11 cellular contexts compared by ENCODE assay signal in the genomic region with DNA sequence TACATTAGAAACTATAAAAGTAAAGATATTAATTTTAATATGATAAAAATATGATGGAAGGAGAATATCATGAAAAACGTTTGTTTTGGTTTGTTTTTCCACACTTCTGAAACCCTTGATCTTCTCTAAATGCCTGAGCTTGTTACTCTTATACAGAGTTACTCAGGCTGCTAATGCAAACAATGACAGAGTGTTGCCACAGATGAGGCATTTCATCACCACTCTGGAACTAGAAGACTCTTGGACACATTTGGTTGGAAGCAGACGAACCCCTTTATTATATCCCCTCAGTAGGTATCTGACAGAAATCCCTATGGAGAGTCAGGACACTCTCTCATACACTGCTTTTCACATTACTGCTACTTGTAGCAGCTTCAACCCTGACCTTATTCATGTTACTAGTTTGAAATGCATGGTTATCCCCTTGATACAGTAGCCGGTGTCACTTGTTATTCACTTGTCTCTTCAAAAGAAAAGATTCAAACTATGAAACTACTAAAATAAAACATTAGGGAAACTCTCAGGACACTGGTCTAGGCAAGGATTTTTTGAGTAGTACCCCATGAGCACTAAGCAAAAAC.
DNase-seq lines count a peak whose midpoint lies in the region; ATAC-seq, FAIRE-seq and TF ChIP-seq lines count a peak whose summit lies in the region.
"Had no signal": no experiment of that assay in that cellular context is flagged by ENCODE, and none has a peak within 500 bp of the region (broad histone marks: within the 10 kb centered on the region; RNA-seq: fewer than 3 reads in every experiment).

No MANE protein-coding gene starts in this region.

- TF ChIP-seq CTCF in HEK293 (tag by site-specific recombination; IDR thresholded peaks at IDR 0.05): no peak
- TF ChIP-seq CTCF in chondrocyte (IDR thresholded peaks at IDR 0.05): no peak
- no peak for TF ChIP-seq CTCF in HepG2 (CRISPR knock-in tag; IDR thresholded peaks at IDR 0.05)
- TF ChIP-seq CTCF in body of pancreas (IDR thresholded peaks at IDR 0.05): no peak
- no peak for TF ChIP-seq CTCF in endothelial cell (IDR thresholded peaks at IDR 0.05; ENCODE audit: unreplicated experiment)

- H3K36me3 Mint-ChIP-seq in chondrocyte (ENCODE audit: low read depth) (no peaks in the 10 kb centered on the region), endothelial cell (ENCODE audit: low read depth, unreplicated experiment) (no peaks in the 10 kb centered on the region)

- CTCF ChIA-PET in HEK293 (lab: Yijun Ruan, JAX): interaction anchor here (0.7 kb wide), 1 partner anchor 13 kb away, joined by 4 read pairs; no protein-coding TSS in a partner anchor
- CTCF ChIA-PET in HepG2 (lab: Yijun Ruan, JAX; ENCODE audit: low intra/inter-chr PET ratio, low total read pairs): no interaction called here

- H3K36me3 ChIP-seq in ACC112 (ENCODE audit: insufficient read depth, low read length) (peaks cover 16% of the 10 kb centered on the region), HEK293 (ENCODE audit: control insufficient read depth in 2 of 2, insufficient read depth in 1 of 2, low read length in 2 of 2) (no peaks in the 10 kb centered on the region), HepG2 (replicated peaks in 1 of 2; ENCODE audit: control insufficient read depth in 1 of 2, insufficient read depth in 2 of 2, low read length in 2 of 2) (no peaks in the 10 kb centered on the region), body of pancreas (replicated peaks in 1 of 2; ENCODE audit: insufficient read depth in 1 of 2, low read depth in 2 of 2) (no peaks in the 10 kb centered on the region)

- no peak for TF ChIP-seq EP300 in HepG2 (IDR thresholded peaks at IDR 0.05; ENCODE audit: low read depth in 2 of 2, low read length in 2 of 2)
- TF ChIP-seq EP300 in HepG2 (CRISPR knock-in tag; IDR thresholded peaks at IDR 0.05; ENCODE audit: borderline replicate concordance): no peak

- POLR2A ChIA-PET in HEK293 (lab: Yijun Ruan, JAX) (no interaction called here), HepG2 (lab: Yijun Ruan, JAX) (no interaction called here)

- H3K27me3 Mint-ChIP-seq in chondrocyte (ENCODE audit: low read depth) (no peaks in the 10 kb centered on the region), endothelial cell (ENCODE audit: unreplicated experiment) (no peaks in the 10 kb centered on the region)
- H3K27me3 Mint-ChIP-seq: activated CD4-positive, alpha-beta T cell treated with anti-CD3 and anti-CD28 coated beads, Interleukin-2, amount 10 ng/mL, durations not matched to agents 7 days and 5 days had no signal

- no peak overlapping the region for H3K9ac ChIP-seq in HepG2 (ENCODE audit: insufficient read depth, low read depth, low read length)

- no peaks in the 10 kb centered on the region for H3K9me3 Mint-ChIP-seq in chondrocyte (ENCODE audit: low read depth)
- no peaks in the 10 kb centered on the region for H3K9me3 Mint-ChIP-seq in endothelial cell (ENCODE audit: unreplicated experiment)
- H3K9me3 Mint-ChIP-seq: activated CD4-positive, alpha-beta T cell treated with anti-CD3 and anti-CD28 coated beads, Interleukin-2, amount 10 ng/mL, durations not matched to agents 7 days and 5 days had no signal

- no peak for TF ChIP-seq POLR2A in HepG2 (IDR thresholded peaks at IDR 0.05; ENCODE audit: insufficient read depth in 1 of 2, low read depth in 2 of 2, low read length in 2 of 2)
- no peak for TF ChIP-seq POLR2A in body of pancreas (IDR thresholded peaks at IDR 0.05)

- H3K27ac Mint-ChIP-seq in chondrocyte (ENCODE audit: unreplicated experiment) (peak overlapping the region; percentile 28), endothelial cell (ENCODE audit: unreplicated experiment) (no peak overlapping the region)
- H3K27ac Mint-ChIP-seq: activated CD4-positive, alpha-beta T cell treated with anti-CD3 and anti-CD28 coated beads, Interleukin-2, amount 10 ng/mL, durations not matched to agents 7 days and 5 days had no signal

- DNase-seq in chondrocyte (ENCODE audit: low spot score) (no peak), HepG2 (ENCODE audit: low spot score) (peak; percentile 56), KBM-7 (no peak), body of pancreas (no peak), endothelial cell (ENCODE audit: low spot score) (no peak), cerebellar nuclear complex (lab: John Stamatoyannopoulos, UW) (no peak)
- DNase-seq: activated CD4-positive, alpha-beta T cell treated with anti-CD3 and anti-CD28 coated beads, Interleukin-2, amount 10 ng/mL, durations not matched to agents 7 days and 5 days; activated effector memory CD4-positive, alpha-beta T cell treated with anti-CD3 and anti-CD28 coated beads, Interleukin-2, amount 50 U/mL, for 16 hours; T-helper 2 cell had no signal

- BruUV-seq in HepG2 (replicated peaks; lab: Mats Ljungman, UMichigan): no TSS peak

- H2AFZ ChIP-seq in ACC112 (ENCODE audit: low read length, unreplicated experiment) (no peak overlapping the region), HepG2 (ENCODE audit: low read length) (no peak overlapping the region)

- in situ Hi-C loops in HepG2 (cut with HindIII; ENCODE audit: extremely low pct_ligation_motif_present, low pct_unique_long_range_greater_than_20kb): no loop called here
- in situ Hi-C loops in KBM-7 (cut with MboI; ENCODE audit: low pct_unique_long_range_greater_than_20kb, low sequenced_read_pairs): no loop called here

- H3K4me1 Mint-ChIP-seq in chondrocyte (ENCODE audit: low read depth) (peaks cover 30% of the 10 kb centered on the region), endothelial cell (ENCODE audit: unreplicated experiment) (no peaks in the 10 kb centered on the region)
- H3K4me1 Mint-ChIP-seq: activated CD4-positive, alpha-beta T cell treated with anti-CD3 and anti-CD28 coated beads, Interleukin-2, amount 10 ng/mL, durations not matched to agents 7 days and 5 days had no signal

- FAIRE-seq in HepG2 (lab: Jason Lieb, UNC): no peak

- intact Hi-C loops in HepG2 (cut with micrococcal nuclease; ENCODE audit: unreplicated experiment) (no loop called here), body of pancreas (cut with DNase I) (no loop called here)

- peaks cover 19% of the 10 kb centered on the region for H3K4me1 ChIP-seq in ACC112 (ENCODE audit: control insufficient read depth, insufficient read depth, low read length, unreplicated experiment)
- H3K4me1 ChIP-seq in HEK293 (ENCODE audit: control insufficient read depth, insufficient read depth, low read length): peaks cover 25% of the 10 kb centered on the region
- H3K4me1 ChIP-seq in HepG2 (ENCODE audit: insufficient read depth, low read length): no peaks in the 10 kb centered on the region
- no peaks in the 10 kb centered on the region for H3K4me1 ChIP-seq in body of pancreas

- peak overlapping the region; percentile 31 for H3K27ac ChIP-seq in ACC112 (ENCODE audit: low read depth, low read length)
- H3K27ac ChIP-seq in HEK293 (ENCODE audit: extremely low read depth, low read depth, low read length): no peak overlapping the region
- no peak overlapping the region for H3K27ac ChIP-seq in HepG2 (ENCODE audit: extremely low read length, insufficient read depth, low read length)
- no peak overlapping the region for H3K27ac ChIP-seq in body of pancreas

- 18% methylated on average over 3 of the region's 3 CpGs for WGBS in HepG2 (ENCODE audit: low lambda C conversion rate)
- 55 to 59% methylated on average over 3 of the region's 3 CpGs for WGBS in body of pancreas, 2 donors

- H3K27me3 ChIP-seq in ACC112 (ENCODE audit: insufficient read depth, low read length) (no peaks in the 10 kb centered on the region), HepG2 (ENCODE audit: control insufficient read depth in 1 of 2, insufficient read depth in 2 of 2, low read length in 2 of 2) (no peaks in the 10 kb centered on the region), body of pancreas (no peaks in the 10 kb centered on the region)

- H3K79me2 ChIP-seq in ACC112 (ENCODE audit: control insufficient read depth, insufficient read depth, low read length, unreplicated experiment) (peaks cover 74% of the 10 kb centered on the region), HepG2 (ENCODE audit: insufficient read depth, low read length) (no peaks in the 10 kb centered on the region)

- no peak for TF ChIP-seq RAD21 in HepG2 (CRISPR knock-in tag; IDR thresholded peaks at IDR 0.05)

- ATAC-seq in HepG2 (peak; percentile 74), body of pancreas (no peak)

- H3K9me3 ChIP-seq in HEK293 (ENCODE audit: control insufficient read depth, insufficient read depth, low read depth, low read length): no peaks in the 10 kb centered on the region
- no peaks in the 10 kb centered on the region for H3K9me3 ChIP-seq in HepG2 (ENCODE audit: low read length)
- no peaks in the 10 kb centered on the region for H3K9me3 ChIP-seq in body of pancreas

- H4K20me1 ChIP-seq in HepG2 (ENCODE audit: insufficient read depth, low read length): no peaks in the 10 kb centered on the region

- H3K4me3 Mint-ChIP-seq in chondrocyte (ENCODE audit: unreplicated experiment) (no peak overlapping the region), endothelial cell (ENCODE audit: unreplicated experiment) (no peak overlapping the region)
- H3K4me3 Mint-ChIP-seq: activated CD4-positive, alpha-beta T cell treated with anti-CD3 and anti-CD28 coated beads, Interleukin-2, amount 10 ng/mL, durations not matched to agents 7 days and 5 days had no signal

- H3K4me3 ChIP-seq in ACC112 (ENCODE audit: low read depth, low read length): no peak overlapping the region
- H3K4me3 ChIP-seq in HEK293 (ENCODE audit: low read depth, low read length): no peak overlapping the region
- H3K4me3 ChIP-seq in HepG2 (replicated peaks in 1 of 3; ENCODE audit: insufficient read depth in 1 of 3, low read depth in 2 of 3, low read length in 3 of 3): no peak overlapping the region
- no peak overlapping the region for H3K4me3 ChIP-seq in body of pancreas

- H3K4me2 ChIP-seq in HepG2 (ENCODE audit: low read depth, low read length): no peak overlapping the region

TF ChIP-seq in HepG2, 621 proteins besides CTCF, POLR2A, EP300 and RAD21 (continues in another document):
- peak; percentile 6; the same call in 1 of the 2 replicates for TF ChIP-seq FOXA3 (CRISPR knock-in tag; IDR thresholded peaks at IDR 0.05)
- TF ChIP-seq CEBPB (IDR thresholded peaks at IDR 0.05; ENCODE audit: borderline replicate concordance, low read depth, low read length): peak; percentile 88
